ENCODE assay signal across 14 cellular contexts in genomic region chr3:42369832-42370231, GRCh38. TPM values are rescaled to one million over a fixed set of nuclear protein-coding genes. Genes with fewer than 3 reads are reported as not detected.
A peak's percentile ranks its signal among the peaks of the same experiment; 100 is the strongest.
DNase-seq lines count a peak whose midpoint lies in the region; TF ChIP-seq lines count a peak whose summit lies in the region.
"Had no signal": no experiment of that assay in that cellular context is flagged by ENCODE, and none has a peak within 500 bp of the region (broad histone marks: within the 10 kb centered on the region; RNA-seq: fewer than 3 reads in every experiment).

No MANE protein-coding gene starts in this region.

- no peak overlapping the region for H3K9ac ChIP-seq in rectal smooth muscle tissue (ENCODE audit: low read length)
- H3K9ac ChIP-seq: KMS-11 had no signal

- intact Hi-C loops in dorsolateral prefrontal cortex (cut with DNase I): loop anchor here in 1 of 2 donors (2.0 to 10.0 kb wide), 2 partner anchors 69 to 95 kb away; no protein-coding TSS in a partner anchor

- peak; percentile 41 for DNase-seq in H7
- DNase-seq in dorsolateral prefrontal cortex: no peak
- DNase-seq in iPS-NIHi11 (ENCODE audit: low spot score): peak; percentile 30
- no peak for DNase-seq in HT-29 (ENCODE audit: low spot score)
- no peak for DNase-seq in WERI-Rb-1
- DNase-seq in stimulated activated naive CD4-positive, alpha-beta T cell treated with Interleukin-2 at 50 U/mL for 16 hours (lab: John Stamatoyannopoulos, UW): no peak
- DNase-seq in activated effector memory CD4-positive, alpha-beta T cell treated with Interleukin-2 at 50 U/mL for 16 hours: no peak
- DNase-seq: NCI-H1436, PC-3 had no signal

- peaks cover 3% of the 10 kb centered on the region for H3K9me3 ChIP-seq in WERI-Rb-1 (ENCODE audit: severe bottlenecking)

- H3K4me1 ChIP-seq in rectal smooth muscle tissue (ENCODE audit: control insufficient read depth, insufficient read depth, low read length): peaks cover 11% of the 10 kb centered on the region

- no peaks in the 10 kb centered on the region for H3K27me3 ChIP-seq in H7 (ENCODE audit: control insufficient read depth, insufficient read depth, low read length)
- H3K27me3 ChIP-seq in dorsolateral prefrontal cortex: no peaks in the 10 kb centered on the region
- H3K27me3 ChIP-seq in rectal smooth muscle tissue (ENCODE audit: control insufficient read depth, insufficient read depth, low read length): no peaks in the 10 kb centered on the region
- no peaks in the 10 kb centered on the region for H3K27me3 ChIP-seq in WERI-Rb-1 (ENCODE audit: insufficient read depth, low read depth, severe bottlenecking)

- TF ChIP-seq CTCF in dorsolateral prefrontal cortex (IDR thresholded peaks at IDR 0.05 in 54 of 56, conservative IDR thresholded peaks at IDR 0.05 in 2 of 56; ENCODE audit: low read depth in 1 of 56, partially characterized antibody in 56 of 56): no peak
- no peak for TF ChIP-seq CTCF in WERI-Rb-1 (IDR thresholded peaks at IDR 0.05; ENCODE audit: low read depth, low read length)

- H3K4me3 ChIP-seq in H7 (ENCODE audit: insufficient read depth, low read depth, low read length) (no peak overlapping the region), dorsolateral prefrontal cortex (peak overlapping the region in 38 of 59 donors; percentile 6 to 51 (median 28)), rectal smooth muscle tissue (ENCODE audit: low read length) (no peak overlapping the region), WERI-Rb-1 (ENCODE audit: low read depth, low read length) (no peak overlapping the region)

- H3K27ac ChIP-seq in dorsolateral prefrontal cortex: peak overlapping the region in 58 of 59 donors; percentile 6 to 95 (median 80)
- peak overlapping the region; percentile 33 for H3K27ac ChIP-seq in rectal smooth muscle tissue (ENCODE audit: low read depth, low read length)
- H3K27ac ChIP-seq in WERI-Rb-1: no peak overlapping the region
- H3K27ac ChIP-seq: KMS-11 had no signal

- H3K36me3 ChIP-seq in H7 (replicated peaks; ENCODE audit: control insufficient read depth, insufficient read depth, low read length): no peaks in the 10 kb centered on the region
- H3K36me3 ChIP-seq in rectal smooth muscle tissue (ENCODE audit: control insufficient read depth, insufficient read depth, low read length): no peaks in the 10 kb centered on the region
- no peaks in the 10 kb centered on the region for H3K36me3 ChIP-seq in WERI-Rb-1

RNA-seq across cellular contexts. Expression of gene LYZL4, which starts 40.6 kb away (rescaled TPM):
- total RNA-seq in H7 (2014; rRNA removed; shearing (Covaris generic)): not detected in 2 replicates
- total RNA-seq in dorsolateral prefrontal cortex: 1 to 10 TPM in 34 of 120 experiments, under 1 TPM in 42, not detected in 44; 0.56 to 2.5 (median 0.97) TPM
- total RNA-seq in HT-29 (2014; rRNA removed; shearing (Covaris generic)): not detected in 2 replicates
- total RNA-seq: A172; CD4-positive, alpha-beta memory T cell; M059J; PC-3 had no signal

Comparison
In these comparisons a context has a peak if more than half of its experiments do, and no peak if none do; other contexts are left out.
1. DNase-seq: peak in H7 (single experiment) and iPS-NIHi11 (single experiment); none in dorsolateral prefrontal cortex (0 of 10), HT-29 (single experiment), WERI-Rb-1 (single experiment), stimulated activated naive CD4-positive, alpha-beta T cell treated with Interleukin-2 at 50 U/mL for 16 hours (single experiment) and activated effector memory CD4-positive, alpha-beta T cell treated with Interleukin-2 at 50 U/mL for 16 hours (single experiment).
2. H3K4me3 ChIP-seq: peak in dorsolateral prefrontal cortex (38 of 59); none in H7 (single experiment), rectal smooth muscle tissue (single experiment) and WERI-Rb-1 (single experiment).